In genomic region chr5:89662499-89662898, GRCh38 we compare ENCODE assay signal across 8 cellular contexts.
"Had no signal": no experiment of that assay in that cellular context is flagged by ENCODE, and none has a peak within 500 bp of the region (broad histone marks: within the 10 kb centered on the region; RNA-seq: fewer than 3 reads in every experiment).

No MANE protein-coding gene starts in this region.

- H3K4me1 ChIP-seq: HAP-1 had no signal

- H3K36me3 ChIP-seq: HAP-1 had no signal

- H3K9me3 ChIP-seq: HAP-1 had no signal

- H3K27ac ChIP-seq: GM23248, HL-60 had no signal

- DNase-seq: GM23248, GOT3, H7, HFFc6 had no signal

- ATAC-seq: HCT116, HepG2 had no signal

- H3K4me3 ChIP-seq: GM23248, HAP-1 had no signal
